Comparison of ENCODE assay signal across 9 cellular contexts in the genomic region with DNA sequence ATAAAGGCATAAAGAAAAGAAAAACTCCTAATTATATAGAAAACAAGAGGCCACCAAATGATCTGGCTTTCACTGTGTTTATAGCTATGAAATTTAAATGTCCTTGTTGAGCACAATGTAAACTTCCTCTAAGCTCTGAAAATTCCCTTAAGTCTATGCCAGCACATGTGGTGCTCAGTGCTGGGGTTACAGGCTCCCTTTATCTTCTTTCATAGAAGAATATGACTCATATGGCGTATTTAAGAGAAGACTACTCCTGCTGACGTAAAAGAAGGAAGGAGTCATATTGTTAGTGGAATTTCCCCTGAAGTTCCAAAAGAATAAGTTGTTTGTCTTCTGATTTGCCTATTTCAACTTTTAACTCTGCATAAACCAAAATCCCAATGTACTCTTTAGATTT. TPM values are rescaled to one million over a fixed set of nuclear protein-coding genes. Genes with fewer than 3 reads are reported as not detected.
DNase-seq lines count a peak whose midpoint lies in the region; ATAC-seq and TF ChIP-seq lines count a peak whose summit lies in the region.
"Had no signal": no experiment of that assay in that cellular context is flagged by ENCODE, and none has a peak within 500 bp of the region (broad histone marks: within the 10 kb centered on the region; RNA-seq: fewer than 3 reads in every experiment).

No MANE protein-coding gene starts in this region.

- DNase-seq in RWPE2 (ENCODE audit: low spot score) (no peak), epithelial cell of esophagus (ENCODE audit: low read depth) (peak; percentile 94), sigmoid colon (no peak), anterior cingulate cortex (lab: John Stamatoyannopoulos, UW) (no peak), NCI-H526 treated with DMSO at 0.1 percent for 48 hours (lab: John Stamatoyannopoulos, UW) (no peak), NCI-H1105 (lab: John Stamatoyannopoulos, UW) (no peak)

- H3K27ac ChIP-seq in RWPE2 (ENCODE audit: poor library complexity, severe bottlenecking) = peak overlapping the region; percentile 95
- peak overlapping the region; percentile 7 to 73 (median 28) for H3K27ac ChIP-seq in sigmoid colon
- H3K27ac ChIP-seq: VCaP had no signal

- no peaks in the 10 kb centered on the region for H3K9me3 ChIP-seq in RWPE2 (ENCODE audit: severe bottlenecking)
- no peaks in the 10 kb centered on the region for H3K9me3 ChIP-seq in sigmoid colon

- TF ChIP-seq POLR2A in sigmoid colon (IDR thresholded peaks at IDR 0.05) = no peak

- no peak for TF ChIP-seq EP300 in sigmoid colon (IDR thresholded peaks at IDR 0.05)

- WGBS in sigmoid colon, 2 donors = 17 to 28% methylated on average over 2 of the region's 2 CpGs

- H3K27me3 ChIP-seq in RWPE2 (ENCODE audit: insufficient read depth, poor library complexity, severe bottlenecking) = no peaks in the 10 kb centered on the region
- H3K27me3 ChIP-seq in sigmoid colon = no peaks in the 10 kb centered on the region

- intact Hi-C loops in sigmoid colon (cut with DNase I) = no loop called here

- ATAC-seq in GM18502 (IDR thresholded peaks at IDR 0.05; ENCODE audit: poor library complexity, unreplicated experiment) (peak; percentile 74), HG02623 (IDR thresholded peaks at IDR 0.05; ENCODE audit: unreplicated experiment) (peak; percentile 81), RWPE2 (ENCODE audit: low read depth) (peak; percentile 98)

- H3K4me3 ChIP-seq in RWPE2 (ENCODE audit: severe bottlenecking) (no peak overlapping the region), epithelial cell of esophagus (ENCODE audit: low read length) (no peak overlapping the region), sigmoid colon (no peak overlapping the region)

- H3K4me1 ChIP-seq in RWPE2 (ENCODE audit: insufficient read depth, poor library complexity, severe bottlenecking) = peaks cover 74% of the 10 kb centered on the region
- peaks cover 0 to 80% (median 50%) of the 10 kb centered on the region in 4 donors for H3K4me1 ChIP-seq in sigmoid colon

- peaks cover 93% of the 10 kb centered on the region for H3K36me3 ChIP-seq in RWPE2 (ENCODE audit: low read depth)
- peaks cover 0 to 6% (median 0%) of the 10 kb centered on the region in 4 donors for H3K36me3 ChIP-seq in sigmoid colon

- TF ChIP-seq CTCF in RWPE2 (IDR thresholded peaks at IDR 0.05; ENCODE audit: poor library complexity, severe bottlenecking) (no peak), epithelial cell of esophagus (IDR thresholded peaks at IDR 0.05; ENCODE audit: insufficient read depth, low read depth, low read length, missing control alignments) (no peak), sigmoid colon (IDR thresholded peaks at IDR 0.05) (no peak)

RNA-seq across cellular contexts. Expression of a gene that starts 30.4 kb away (rescaled TPM):
- 10 to 100 TPM; 30.4 to 54.2 (median 39.5) TPM for total RNA-seq in sigmoid colon
- 10 to 100 TPM in 2 of 3 donors, 1 to 10 TPM in 1; 6.5 to 91.0 (median 13.2) TPM for polyA plus RNA-seq in sigmoid colon
